9 cellular contexts compared by ENCODE assay signal in the genomic region with DNA sequence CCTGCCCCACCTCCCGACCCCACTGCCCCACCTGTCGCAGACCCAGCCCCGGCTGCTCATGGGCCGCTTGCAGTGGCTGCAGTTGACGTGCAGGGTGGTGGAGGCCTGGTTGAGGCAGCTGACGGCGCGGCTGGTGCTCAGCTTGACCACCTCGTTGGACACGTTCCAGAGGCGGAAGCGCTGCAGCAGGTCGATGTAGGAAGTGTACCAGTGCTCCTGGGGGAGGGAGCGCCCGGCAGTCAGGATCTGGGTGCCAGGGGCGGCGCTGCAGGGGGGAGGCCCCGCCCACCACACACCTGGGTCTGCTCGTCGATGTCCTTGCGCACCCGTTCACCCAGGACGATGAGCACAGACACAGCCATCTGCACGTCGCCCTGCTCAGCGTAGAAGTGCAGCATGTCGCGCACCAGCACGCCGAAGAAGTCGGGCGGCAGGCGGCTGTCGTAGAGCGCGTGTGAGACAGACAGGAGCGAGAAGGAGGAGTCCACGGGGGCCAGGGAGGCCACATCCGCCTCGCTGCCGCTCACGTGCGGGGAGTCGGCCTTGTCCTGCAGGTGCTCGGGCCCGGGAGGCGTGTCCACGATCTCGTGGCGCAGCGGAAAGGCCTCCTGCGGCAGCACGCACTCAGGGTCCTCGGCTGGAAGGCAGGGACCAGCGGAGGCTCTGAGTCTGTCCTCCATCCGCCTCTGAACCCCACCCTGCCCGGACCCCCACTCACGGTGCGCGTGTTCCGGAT. TPM values are rescaled to one million over a fixed set of nuclear protein-coding genes. Genes with fewer than 3 reads are reported as not detected.
DNase-seq lines count a peak whose midpoint lies in the region; ATAC-seq and TF ChIP-seq lines count a peak whose summit lies in the region.
"Had no signal": no experiment of that assay in that cellular context is flagged by ENCODE, and none has a peak within 500 bp of the region (broad histone marks: within the 10 kb centered on the region; RNA-seq: fewer than 3 reads in every experiment).

No MANE protein-coding gene starts in this region.

- H3K4me3 ChIP-seq in esophagus muscularis mucosa (peak overlapping the region; percentile 72 to 80 (median 79)), thymus (ENCODE audit: low read length) (peak overlapping the region; percentile 79)

- H3K36me3 Mint-ChIP-seq in activated naive CD4-positive, alpha-beta T cell treated with anti-CD3 and anti-CD28 coated beads, Interleukin-2, amount 50 U/mL, for 24 hours, result peaks cover 3% of the 10 kb centered on the region
- peaks cover 4% of the 10 kb centered on the region for H3K36me3 Mint-ChIP-seq in type B pancreatic cell

- H3K27me3 Mint-ChIP-seq in activated naive CD4-positive, alpha-beta T cell treated with anti-CD3 and anti-CD28 coated beads, Interleukin-2, amount 50 U/mL, for 24 hours, result no peaks in the 10 kb centered on the region
- H3K27me3 Mint-ChIP-seq in type B pancreatic cell, result no peaks in the 10 kb centered on the region
- H3K27me3 Mint-ChIP-seq: activated CD4-positive, alpha-beta T cell treated with anti-CD3 and anti-CD28 coated beads for 36 hours had no signal

- H3K27ac ChIP-seq in esophagus muscularis mucosa (replicated peaks in 1 of 4) (peak overlapping the region; percentile 73 to 87 (median 80)), thymus (ENCODE audit: low read depth) (no peak overlapping the region)

- H3K4me1 ChIP-seq in esophagus muscularis mucosa (peaks cover 64 to 94% (median 72%) of the 10 kb centered on the region in 4 donors), thymus (ENCODE audit: control insufficient read depth, insufficient read depth, low read length) (peaks cover 30% of the 10 kb centered on the region)

- no peak for TF ChIP-seq POLR2A in esophagus muscularis mucosa (IDR thresholded peaks at IDR 0.05; ENCODE audit: low read depth)

- CTCF ChIA-PET in HEK293T (lab: Yijun Ruan, JAX), result no interaction called here

- no peaks in the 10 kb centered on the region for H3K27me3 ChIP-seq in esophagus muscularis mucosa
- no peaks in the 10 kb centered on the region for H3K27me3 ChIP-seq in thymus (ENCODE audit: control insufficient read depth, insufficient read depth)

- no peaks in the 10 kb centered on the region for H3K9me3 ChIP-seq in esophagus muscularis mucosa
- peaks cover 1% of the 10 kb centered on the region for H3K9me3 ChIP-seq in thymus (ENCODE audit: control insufficient read depth)

- TF ChIP-seq CTCF in esophagus muscularis mucosa (IDR thresholded peaks at IDR 0.05) (no peak), type B pancreatic cell (conservative IDR thresholded peaks at IDR 0.05) (no peak)

- no peak for DNase-seq in activated naive CD4-positive, alpha-beta T cell treated with Interleukin-2 at 50 U/mL for 16 hours
- DNase-seq in NCI-H526 treated with DMSO at 0.1 percent for 48 hours (lab: John Stamatoyannopoulos, UW) (peak; percentile 43), esophagus muscularis mucosa (ENCODE audit: extremely low spot score) (no peak), HEK293T (ENCODE audit: extremely low spot score) (no peak), type B pancreatic cell (ENCODE audit: extremely low spot score, unreplicated experiment) (no peak)

- 94% methylated on average over 53 of the region's 61 CpGs for WGBS in esophagus muscularis mucosa
- WGBS in thymus, result 97% methylated on average over 61 of the region's 61 CpGs

- intact Hi-C loops in esophagus muscularis mucosa (cut with DNase I), result no loop called here

- H3K4me3 Mint-ChIP-seq in activated naive CD4-positive, alpha-beta T cell treated with anti-CD3 and anti-CD28 coated beads, Interleukin-2, amount 50 U/mL, for 24 hours, result peak overlapping the region; percentile 44
- H3K4me3 Mint-ChIP-seq in type B pancreatic cell, result no peak overlapping the region

- H3K4me1 Mint-ChIP-seq in activated naive CD4-positive, alpha-beta T cell treated with anti-CD3 and anti-CD28 coated beads, Interleukin-2, amount 50 U/mL, for 24 hours, result peaks cover 21% of the 10 kb centered on the region
- H3K4me1 Mint-ChIP-seq in type B pancreatic cell (ENCODE audit: unreplicated experiment), result peaks cover 7% of the 10 kb centered on the region

- H3K36me3 ChIP-seq in esophagus muscularis mucosa (peaks cover 21 to 52% (median 40%) of the 10 kb centered on the region in 4 donors), thymus (ENCODE audit: control insufficient read depth, insufficient read depth) (peaks cover 39% of the 10 kb centered on the region)

- TF ChIP-seq EP300 in esophagus muscularis mucosa (IDR thresholded peaks at IDR 0.05), result no peak

- H3K9me3 Mint-ChIP-seq in activated naive CD4-positive, alpha-beta T cell treated with anti-CD3 and anti-CD28 coated beads, Interleukin-2, amount 50 U/mL, for 24 hours, result no peaks in the 10 kb centered on the region
- no peaks in the 10 kb centered on the region for H3K9me3 Mint-ChIP-seq in type B pancreatic cell

- H3K27ac Mint-ChIP-seq in activated naive CD4-positive, alpha-beta T cell treated with anti-CD3 and anti-CD28 coated beads, Interleukin-2, amount 50 U/mL, for 24 hours, result no peak overlapping the region
- H3K27ac Mint-ChIP-seq in type B pancreatic cell, result no peak overlapping the region
- H3K27ac Mint-ChIP-seq: activated CD4-positive, alpha-beta T cell treated with anti-CD3 and anti-CD28 coated beads for 36 hours had no signal

- POLR2A ChIA-PET in HEK293T (lab: Yijun Ruan, JAX), result interaction anchor here (0.6 to 1.4 kb wide), 4 partner anchors 8 to 598 kb away, joined by 3 to 4 read pairs (median 3); partner anchors contain the start of gene ANTKMT

- no peak for ATAC-seq in HG03097 (IDR thresholded peaks at IDR 0.05; ENCODE audit: low FRiP score, unreplicated experiment)

TF ChIP-seq in HEK293T, 16 proteins besides CTCF, POLR2A, EP300 and RAD21:
- TF ChIP-seq SUZ12 (IDR thresholded peaks at IDR 0.05) (no peak), TARDBP (IDR thresholded peaks at IDR 0.05) (no peak), LEF1 (IDR thresholded peaks at IDR 0.05; ENCODE audit: borderline replicate concordance) (no peak), L3MBTL2 (conservative IDR thresholded peaks at IDR 0.05) (no peak), FOXK2 (IDR thresholded peaks at IDR 0.05) (no peak), HDGF (IDR thresholded peaks at IDR 0.05; ENCODE audit: borderline replicate concordance) (no peak)

RNA-seq across cellular contexts. Expression of gene JMJD8, which starts 1.0 kb away (rescaled TPM):
- total RNA-seq in esophagus muscularis mucosa (100 to 1,000 TPM in 1 of 4 donors, 10 to 100 TPM in 3; 73.2 to 114 (median 88.1) TPM), type B pancreatic cell (ENCODE audit: low replicate concordance) (63.3 and 65.2 TPM in 2 replicates)
- polyA plus RNA-seq in thymus, result 31.2 TPM

RNA-seq across cellular contexts. Expression of gene STUB1, which starts 4.9 kb away (rescaled TPM):
- total RNA-seq in esophagus muscularis mucosa (100 to 1,000 TPM; 155 to 215 (median 178) TPM), type B pancreatic cell (ENCODE audit: low replicate concordance) (74.7 and 80.3 TPM in 2 replicates)
- 122 TPM for polyA plus RNA-seq in thymus

RNA-seq across cellular contexts. Expression of gene WDR24, which starts 5.1 kb away (rescaled TPM):
- total RNA-seq in esophagus muscularis mucosa (10 to 100 TPM in 2 of 4 donors, 1 to 10 TPM in 2; 7.0 to 14.9 (median 11.1) TPM), type B pancreatic cell (ENCODE audit: low replicate concordance) (18.2 and 21.0 TPM in 2 replicates)
- polyA plus RNA-seq in thymus, result 10.1 TPM

RNA-seq across cellular contexts. Expression of gene RHBDL1, which starts 9.7 kb away (rescaled TPM):
- 1 to 10 TPM in 1 of 4 donors, under 1 TPM in 3; 0.17 to 2.0 (median 0.66) TPM for total RNA-seq in esophagus muscularis mucosa
- polyA plus RNA-seq in thymus, result 3.1 TPM
- total RNA-seq in type B pancreatic cell (ENCODE audit: low replicate concordance), result 2.2 and 2.7 TPM in 2 replicates

RNA-seq across cellular contexts. Expression of gene RHOT2, which starts 17.2 kb away (rescaled TPM):
- 10 to 100 TPM; 34.5 to 67.5 (median 58.6) TPM for total RNA-seq in esophagus muscularis mucosa
- polyA plus RNA-seq in thymus, result 252 TPM
- 146 and 163 TPM in 2 replicates for total RNA-seq in type B pancreatic cell (ENCODE audit: low replicate concordance)
